12 cellular contexts compared by ENCODE assay signal in the genomic region with DNA sequence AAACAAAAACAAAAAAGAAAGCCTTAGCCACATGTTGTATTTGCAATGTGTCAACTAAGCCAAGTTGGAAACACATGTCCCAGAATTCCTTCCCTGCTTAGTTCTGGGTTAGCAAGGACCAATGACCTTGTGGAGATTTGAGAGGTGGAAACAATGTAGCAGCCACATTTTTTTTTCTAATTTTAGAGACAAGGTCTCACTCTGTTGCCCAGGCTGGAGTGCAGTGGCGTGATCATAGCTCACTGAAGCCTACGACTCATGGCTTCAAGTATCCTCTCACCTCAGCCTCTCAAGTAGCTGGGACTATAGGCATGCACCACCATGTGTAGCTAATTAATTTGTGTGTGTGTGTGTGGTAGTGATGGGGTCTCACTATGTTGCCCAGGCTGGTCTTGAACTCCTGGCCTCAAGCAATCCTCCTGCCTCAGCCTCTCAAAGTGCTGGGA. TPM values are rescaled to one million over a fixed set of nuclear protein-coding genes. Genes with fewer than 3 reads are reported as not detected.
"Had no signal": no experiment of that assay in that cellular context is flagged by ENCODE, and none has a peak within 500 bp of the region (broad histone marks: within the 10 kb centered on the region; RNA-seq: fewer than 3 reads in every experiment).

No MANE protein-coding gene starts in this region.

RNA-seq across cellular contexts. Expression of a gene that starts 58.2 kb away (rescaled TPM):
- total RNA-seq: esophagus squamous epithelium; foreskin keratinocyte; heart right ventricle; liver; lung microvascular endothelial cell; mesenteric fat pad; mononuclear cell; natural killer cell treated with Interleukin-12 subunit alpha and Interleukin-12 subunit beta and Interleukin-15 and Interleukin-18, amount 100 ng/mL, for 72 hours; posterior vena cava; sciatic nerve; subcutaneous adipose tissue; thoracic aorta had no signal
- polyA plus RNA-seq: foreskin keratinocyte, liver had no signal
